ENCODE assay signal across 10 cellular contexts in the genomic region with DNA sequence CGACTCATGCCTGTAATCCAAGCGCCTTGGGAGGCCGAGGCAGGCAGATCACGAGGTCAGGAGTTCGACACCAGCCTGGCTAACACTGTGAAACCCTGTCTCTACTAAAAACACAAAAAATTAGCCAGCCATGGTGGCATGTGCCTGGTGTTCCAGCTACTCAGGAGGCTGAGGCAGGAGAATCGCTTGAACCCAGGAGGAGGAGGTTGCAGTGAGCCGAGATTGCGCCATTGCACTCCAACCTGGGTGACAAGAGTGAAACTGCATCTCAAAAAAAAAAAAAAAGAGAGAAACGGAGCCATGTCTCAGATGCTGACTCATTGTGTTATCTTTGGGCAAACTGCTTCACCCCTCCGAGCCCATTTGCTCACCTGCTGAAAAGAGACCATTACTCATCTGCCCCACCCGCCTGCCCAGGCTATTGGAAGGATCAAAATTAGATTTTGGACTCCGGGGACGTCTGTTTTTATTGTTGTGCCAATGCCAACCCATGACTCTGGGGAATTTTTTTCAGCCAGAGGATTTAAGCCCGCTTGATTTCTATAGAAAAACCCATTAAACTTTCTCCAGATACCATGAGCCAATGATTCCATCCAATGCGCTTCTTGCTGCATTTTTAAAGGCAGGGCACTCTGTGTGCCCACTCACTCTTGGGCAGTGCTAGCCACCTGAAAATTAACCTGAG. TPM values are rescaled to one million over a fixed set of nuclear protein-coding genes. Genes with fewer than 3 reads are reported as not detected.
DNase-seq lines count a peak whose midpoint lies in the region; ATAC-seq, FAIRE-seq and TF ChIP-seq lines count a peak whose summit lies in the region.
"Had no signal": no experiment of that assay in that cellular context is flagged by ENCODE, and none has a peak within 500 bp of the region (broad histone marks: within the 10 kb centered on the region; RNA-seq: fewer than 3 reads in every experiment).

No MANE protein-coding gene starts in this region.

- peak overlapping the region; percentile 26 for H3K9ac ChIP-seq in astrocyte (ENCODE audit: low read length)

- no peak for TF ChIP-seq EP300 in gastroesophageal sphincter (IDR thresholded peaks at IDR 0.05)

- H3K4me1 ChIP-seq in astrocyte (ENCODE audit: insufficient read depth, low read length) (peaks cover 4% of the 10 kb centered on the region), gastroesophageal sphincter (no peaks in the 10 kb centered on the region)
- H3K4me1 ChIP-seq: right lobe of liver had no signal

- H2AFZ ChIP-seq in astrocyte (ENCODE audit: low read depth, low read length): no peak overlapping the region

- H3K4me1 Mint-ChIP-seq in astrocyte (ENCODE audit: low read depth, unreplicated experiment): no peaks in the 10 kb centered on the region
- H3K4me1 Mint-ChIP-seq in progenitor cell of endocrine pancreas (ENCODE audit: low read depth): peaks cover 10% of the 10 kb centered on the region

- H3K9me3 Mint-ChIP-seq in astrocyte (ENCODE audit: unreplicated experiment) (no peaks in the 10 kb centered on the region), progenitor cell of endocrine pancreas (ENCODE audit: low read depth) (no peaks in the 10 kb centered on the region)

- TF ChIP-seq CTCF in astrocyte (IDR thresholded peaks at IDR 0.05; ENCODE audit: insufficient read depth, low read depth, low read length): no peak
- TF ChIP-seq CTCF in progenitor cell of endocrine pancreas (IDR thresholded peaks at IDR 0.05; ENCODE audit: unreplicated experiment): no peak
- TF ChIP-seq CTCF in gastroesophageal sphincter (IDR thresholded peaks at IDR 0.05): no peak

- no peaks in the 10 kb centered on the region for H3K9me3 ChIP-seq in astrocyte (ENCODE audit: insufficient read depth, low read depth, low read length)
- H3K9me3 ChIP-seq in gastroesophageal sphincter: no peaks in the 10 kb centered on the region
- H3K9me3 ChIP-seq: right lobe of liver had no signal

- H3K4me3 ChIP-seq in astrocyte (ENCODE audit: insufficient read depth, low read depth, low read length): no peak overlapping the region
- H3K4me3 ChIP-seq in gastroesophageal sphincter: no peak overlapping the region
- H3K4me3 ChIP-seq: right lobe of liver had no signal

- H3K27me3 Mint-ChIP-seq in astrocyte (ENCODE audit: low read depth, unreplicated experiment) (no peaks in the 10 kb centered on the region), progenitor cell of endocrine pancreas (no peaks in the 10 kb centered on the region)

- peak overlapping the region; percentile 56 for H3K4me2 ChIP-seq in astrocyte (ENCODE audit: low read length)

- no peak for TF ChIP-seq POLR2A in gastroesophageal sphincter (IDR thresholded peaks at IDR 0.05)

- H4K20me1 ChIP-seq in astrocyte (ENCODE audit: insufficient read depth, low read length): no peaks in the 10 kb centered on the region

- H3K36me3 Mint-ChIP-seq in astrocyte (ENCODE audit: low read depth, unreplicated experiment) (no peaks in the 10 kb centered on the region), progenitor cell of endocrine pancreas (ENCODE audit: insufficient read depth) (no peaks in the 10 kb centered on the region)

- no peak for FAIRE-seq in astrocyte (lab: Jason Lieb, UNC)

- ATAC-seq in GM21526 (IDR thresholded peaks at IDR 0.05; ENCODE audit: low FRiP score, unreplicated experiment) (no peak), gastroesophageal sphincter (no peak)

- H3K79me2 ChIP-seq in astrocyte (ENCODE audit: insufficient read depth, low read length): no peaks in the 10 kb centered on the region

- 61 to 63% methylated on average over 12 to 14 of the region's 15 CpGs for WGBS in gastroesophageal sphincter (ENCODE audit: low coverage in 1 of 2), 2 donors

- H3K36me3 ChIP-seq in astrocyte (ENCODE audit: insufficient read depth, low read length) (no peaks in the 10 kb centered on the region), gastroesophageal sphincter (no peaks in the 10 kb centered on the region)
- H3K36me3 ChIP-seq: right lobe of liver had no signal

- H3K27me3 ChIP-seq in astrocyte (ENCODE audit: insufficient read depth, low read length) (no peaks in the 10 kb centered on the region), gastroesophageal sphincter (no peaks in the 10 kb centered on the region)
- H3K27me3 ChIP-seq: right lobe of liver had no signal

- peak overlapping the region; percentile 84 for H3K27ac Mint-ChIP-seq in astrocyte (ENCODE audit: unreplicated experiment)
- peak overlapping the region; percentile 88 for H3K27ac Mint-ChIP-seq in progenitor cell of endocrine pancreas

- H3K4me3 Mint-ChIP-seq in astrocyte (ENCODE audit: unreplicated experiment) (no peak overlapping the region), progenitor cell of endocrine pancreas (ENCODE audit: low read depth) (no peak overlapping the region)

- DNase-seq in NCI-H2171 treated with DMSO at 0.1 percent for 48 hours (lab: John Stamatoyannopoulos, UW) (peak; percentile 9), NCI-H2171 (lab: John Stamatoyannopoulos, UW) (no peak), M059J (ENCODE audit: low read depth) (peak; percentile 86), astrocyte (ENCODE audit: low read depth) (peak; percentile 53), progenitor cell of endocrine pancreas (ENCODE audit: low spot score, unreplicated experiment) (no peak), germinal center (ENCODE audit: low spot score) (no peak)
- DNase-seq: activated CD4-positive, alpha-beta T cell treated with anti-CD3 and anti-CD28 coated beads, Interleukin-2, amount 50 U/mL, for 1 hour had no signal

- no peak overlapping the region for H3K27ac ChIP-seq in astrocyte (ENCODE audit: low read depth, low read length)
- H3K27ac ChIP-seq in gastroesophageal sphincter: no peak overlapping the region
- H3K27ac ChIP-seq: right lobe of liver had no signal

RNA-seq across cellular contexts. Expression of gene KPNA7, which starts 16.5 kb away (rescaled TPM):
- total RNA-seq in M059J (2014; rRNA removed; shearing (Covaris generic)): not detected in 2 replicates
- total RNA-seq in astrocyte (not detected in 2 replicates), progenitor cell of endocrine pancreas (0.34 TPM in 1 of 2 replicates, not detected in the other), gastroesophageal sphincter (under 1 TPM in 1 of 4 donors, not detected in 3; 0.27 TPM)

RNA-seq across cellular contexts. Expression of gene MYH16, which starts 48.2 kb away (rescaled TPM):
- 0.05 and 0.34 TPM in 2 replicates for total RNA-seq in M059J (2014; rRNA removed; shearing (Covaris generic))
- total RNA-seq in astrocyte (0.11 and 0.24 TPM in 2 replicates), progenitor cell of endocrine pancreas (not detected in 2 replicates), gastroesophageal sphincter (not detected)
- total RNA-seq: right lobe of liver had no signal

Comparison
In these comparisons a context has a peak if more than half of its experiments do, and no peak if none do; other contexts are left out.
1. DNase-seq: peak in NCI-H2171 treated with DMSO at 0.1 percent for 48 hours (single experiment), M059J (single experiment) and astrocyte (single experiment); none in NCI-H2171 (single experiment), progenitor cell of endocrine pancreas (single experiment) and germinal center (single experiment).